ENCODE assay signal across 16 cellular contexts in genomic region chr7:129072410-129073063, GRCh38. TPM values are rescaled to one million over a fixed set of nuclear protein-coding genes. Genes with fewer than 3 reads are reported as not detected.
A peak's percentile ranks its signal among the peaks of the same experiment; 100 is the strongest.
DNase-seq lines count a peak whose midpoint lies in the region; ATAC-seq, FAIRE-seq and TF ChIP-seq lines count a peak whose summit lies in the region.
"Had no signal": no experiment of that assay in that cellular context is flagged by ENCODE, and none has a peak within 500 bp of the region (broad histone marks: within the 10 kb centered on the region; RNA-seq: fewer than 3 reads in every experiment).

No MANE protein-coding gene starts in this region.

- ATAC-seq in HG03432 (IDR thresholded peaks at IDR 0.05; ENCODE audit: unreplicated experiment) (peak; percentile 56), natural killer cell (peak in 2 of 3 donors; percentile 52), GM18873 (IDR thresholded peaks at IDR 0.05; ENCODE audit: low FRiP score, unreplicated experiment) (no peak)
- ATAC-seq: Panc1 had no signal

- peaks cover 11% of the 10 kb centered on the region for H3K27me3 Mint-ChIP-seq in T-helper 1 cell treated with Interleukin-12 subunit alpha and Interleukin-12 subunit beta and Interleukin-4 antibody, amounts not matched to agents 30 μg/mL and 1 μg/mL, for 36 hours (ENCODE audit: low read depth)
- H3K27me3 Mint-ChIP-seq in natural killer cell (ENCODE audit: low read depth in 2 of 2), result peaks cover 2 to 9% of the 10 kb centered on the region in 2 donors

- no peak for DNase-seq in GM12892 (ENCODE audit: insufficient read length)
- no peak for DNase-seq in natural killer cell
- no peak for DNase-seq in stimulated activated CD8-positive, alpha-beta memory T cell treated with anti-CD3 and anti-CD28 coated beads, Interleukin-4, amount 100 ng/mL, for 48 hours
- no peak for DNase-seq in NCI-H526 (lab: John Stamatoyannopoulos, UW)
- DNase-seq in activated naive CD4-positive, alpha-beta T cell (lab: John Stamatoyannopoulos, UW), result no peak
- DNase-seq: activated CD4-positive, alpha-beta T cell treated with anti-CD3 and anti-CD28 coated beads, Interleukin-2, amount 10 ng/mL, durations not matched to agents 7 days and 5 days; caudate nucleus; NCI-H2171; nephron progenitor cell had no signal

- H3K9me3 Mint-ChIP-seq in T-helper 1 cell treated with Interleukin-12 subunit alpha and Interleukin-12 subunit beta and Interleukin-4 antibody, amounts not matched to agents 30 μg/mL and 1 μg/mL, for 36 hours, result no peaks in the 10 kb centered on the region
- no peaks in the 10 kb centered on the region for H3K9me3 Mint-ChIP-seq in natural killer cell
- H3K9me3 Mint-ChIP-seq: activated CD4-positive, alpha-beta T cell treated with anti-CD3 and anti-CD28 coated beads, Interleukin-2, amount 10 ng/mL, durations not matched to agents 7 days and 5 days; activated naive CD4-positive, alpha-beta T cell treated with anti-CD3 and anti-CD28 coated beads, Interleukin-2, amount 50 U/mL, for 24 hours; T-helper 2 cell treated with Interferon-gamma antibody and Interleukin-4, amounts not matched to agents 5 μg/mL and 100 μg/mL, for 36 hours had no signal

- TF ChIP-seq POLR2A in GM12892 (IDR thresholded peaks at IDR 0.05; ENCODE audit: low read depth, low read length), result no peak

- H3K36me3 Mint-ChIP-seq in T-helper 1 cell treated with Interleukin-12 subunit alpha and Interleukin-12 subunit beta and Interleukin-4 antibody, amounts not matched to agents 30 μg/mL and 1 μg/mL, for 36 hours (ENCODE audit: low read depth), result no peaks in the 10 kb centered on the region
- H3K36me3 Mint-ChIP-seq in natural killer cell, result no peaks in the 10 kb centered on the region

- intact Hi-C loops in natural killer cell (cut with micrococcal nuclease), result no loop called here

- no peak for TF ChIP-seq CTCF in natural killer cell (IDR thresholded peaks at IDR 0.05)

- peak; percentile 36 for FAIRE-seq in GM12892 (lab: Jason Lieb, UNC)
- FAIRE-seq: G401.6 had no signal

- no peak overlapping the region for H3K4me3 Mint-ChIP-seq in T-helper 1 cell treated with Interleukin-12 subunit alpha and Interleukin-12 subunit beta and Interleukin-4 antibody, amounts not matched to agents 30 μg/mL and 1 μg/mL, for 36 hours
- no peak overlapping the region for H3K4me3 Mint-ChIP-seq in natural killer cell
- H3K4me3 Mint-ChIP-seq: activated CD4-positive, alpha-beta T cell treated with anti-CD3 and anti-CD28 coated beads, Interleukin-2, amount 10 ng/mL, durations not matched to agents 7 days and 5 days; activated naive CD4-positive, alpha-beta T cell treated with anti-CD3 and anti-CD28 coated beads, Interleukin-2, amount 50 U/mL, for 24 hours; nephron progenitor cell; T-helper 2 cell treated with Interferon-gamma antibody and Interleukin-4, amounts not matched to agents 5 μg/mL and 100 μg/mL, for 36 hours had no signal

- H3K4me1 Mint-ChIP-seq in T-helper 1 cell treated with Interleukin-12 subunit alpha and Interleukin-12 subunit beta and Interleukin-4 antibody, amounts not matched to agents 30 μg/mL and 1 μg/mL, for 36 hours (ENCODE audit: low read depth), result peaks cover 11% of the 10 kb centered on the region
- H3K4me1 Mint-ChIP-seq in natural killer cell, result peaks cover 9 to 14% of the 10 kb centered on the region in 2 donors
- H3K4me1 Mint-ChIP-seq: activated naive CD4-positive, alpha-beta T cell treated with anti-CD3 and anti-CD28 coated beads, Interleukin-2, amount 50 U/mL, for 24 hours had no signal

- H3K27ac Mint-ChIP-seq in T-helper 1 cell treated with Interleukin-12 subunit alpha and Interleukin-12 subunit beta and Interleukin-4 antibody, amounts not matched to agents 30 μg/mL and 1 μg/mL, for 36 hours, result peak overlapping the region; percentile 49
- peak overlapping the region; percentile 8 to 43 for H3K27ac Mint-ChIP-seq in natural killer cell
- H3K27ac Mint-ChIP-seq: activated CD4-positive, alpha-beta T cell treated with anti-CD3 and anti-CD28 coated beads, Interleukin-2, amount 10 ng/mL, durations not matched to agents 7 days and 5 days; activated naive CD4-positive, alpha-beta T cell treated with anti-CD3 and anti-CD28 coated beads, Interleukin-2, amount 50 U/mL, for 24 hours; nephron progenitor cell; T-helper 2 cell treated with Interferon-gamma antibody and Interleukin-4, amounts not matched to agents 5 μg/mL and 100 μg/mL, for 36 hours had no signal

RNA-seq across cellular contexts. Expression of gene TNPO3, which starts 17.6 kb away (rescaled TPM):
- polyA plus RNA-seq in GM12892 (2012; ENCODE audit: missing spikeins), result 40.8 TPM
- total RNA-seq in natural killer cell, result 10 to 100 TPM; 33.9 to 41.1 (median 37.9) TPM
